10 cellular contexts compared by ENCODE assay signal in genomic region chr17:44599298-44600175, GRCh38. TPM values are rescaled to one million over a fixed set of nuclear protein-coding genes. Genes with fewer than 3 reads are reported as not detected.
DNase-seq lines count a peak whose midpoint lies in the region; ATAC-seq, FAIRE-seq and TF ChIP-seq lines count a peak whose summit lies in the region.
"Had no signal": no experiment of that assay in that cellular context is flagged by ENCODE, and none has a peak within 500 bp of the region (broad histone marks: within the 10 kb centered on the region; RNA-seq: fewer than 3 reads in every experiment).

No MANE protein-coding gene starts in this region.

- TF ChIP-seq CTCF in Panc1 (IDR thresholded peaks at IDR 0.05) (no peak), D721Med (IDR thresholded peaks at IDR 0.05; ENCODE audit: insufficient read depth, missing control alignments) (no peak)

- no peak for FAIRE-seq in D721Med (lab: Jason Lieb, UNC)

- DNase-seq in ELF-1 (ENCODE audit: low read depth, low spot score) (peak; percentile 86), Panc1 (ENCODE audit: low read depth, low spot score) (no peak), fibroblast of the conjunctiva (ENCODE audit: low read depth) (peak; percentile 98), renal cortical epithelial cell (ENCODE audit: low read depth) (peak; percentile 93), D721Med (ENCODE audit: insufficient read length, low spot score) (no peak), 8988T (no peak)
- no peak for DNase-seq in activated CD4-positive, alpha-beta T cell treated with anti-CD3 and anti-CD28 coated beads, Interleukin-2, amount 50 U/mL, for 48 hours

- peaks cover 2% of the 10 kb centered on the region; the same call in 1 of the 2 replicates for H3K4me1 ChIP-seq in Panc1 (ENCODE audit: control insufficient read depth, insufficient read depth, low read length)

- H3K27me3 ChIP-seq in Panc1 (ENCODE audit: control insufficient read depth, insufficient read depth, low read length) = no peaks in the 10 kb centered on the region

- H3K4me3 ChIP-seq in Panc1 (ENCODE audit: low read depth in 2 of 2, low read length in 2 of 2) = no peak overlapping the region

- POLR2A ChIA-PET in Panc1 (lab: Charles Lee) = no interaction called here

- ATAC-seq in Panc1 (peak; percentile 89), HG02840 (IDR thresholded peaks at IDR 0.05; ENCODE audit: low FRiP score, unreplicated experiment) (no peak)

- intact Hi-C loops in Panc1 (cut with micrococcal nuclease; ENCODE audit: unreplicated experiment) = no loop called here

- BruUV-seq in Panc1 (replicated peaks; lab: Mats Ljungman, UMichigan) = no TSS peak

- in situ Hi-C loops in Panc1 (cut with HindIII; ENCODE audit: low pct_unique_long_range_greater_than_20kb, low sequenced_read_pairs) = no loop called here

- H3K9me3 ChIP-seq in Panc1 (ENCODE audit: control insufficient read depth, insufficient read depth, low read depth, low read length) = no peaks in the 10 kb centered on the region

- H3K27ac ChIP-seq in Panc1 (ENCODE audit: low read length) = peak overlapping the region; percentile 39; the same call in 1 of the 2 replicates
- H3K27ac ChIP-seq: KMS-11 had no signal

- no peaks in the 10 kb centered on the region for H3K36me3 ChIP-seq in Panc1 (ENCODE audit: control insufficient read depth, insufficient read depth, low read length)

- CTCF ChIA-PET in Panc1 (lab: Charles Lee) = no interaction called here

RNA-seq across cellular contexts. Expression of gene FZD2, which starts 42.3 kb away (rescaled TPM):
- total RNA-seq in Panc1 (2021; ENCODE audit: unreplicated experiment) = 35.4 TPM
- 54.3 TPM for polyA plus RNA-seq in Panc1 (2012; ENCODE audit: insufficient read length)
- 1.6 and 19.9 TPM in 2 replicates for total RNA-seq in renal cortical epithelial cell

RNA-seq across cellular contexts. Expression of gene MEIOC, which starts 56.7 kb away (rescaled TPM):
- total RNA-seq in Panc1 (2021; ENCODE audit: unreplicated experiment) (0.82 TPM), renal cortical epithelial cell (1.0 and 1.5 TPM in 2 replicates)
- 0.33 TPM for polyA plus RNA-seq in Panc1 (2012; ENCODE audit: insufficient read length)
- total RNA-seq: lung microvascular endothelial cell had no signal

Comparison
In these comparisons a context has a peak if more than half of its experiments do, and no peak if none do; other contexts are left out.
1. DNase-seq: peak in ELF-1 (single experiment), fibroblast of the conjunctiva (single experiment) and renal cortical epithelial cell (single experiment); none in Panc1 (single experiment), D721Med (single experiment), activated CD4-positive, alpha-beta T cell treated with anti-CD3 and anti-CD28 coated beads, Interleukin-2, amount 50 U/mL, for 48 hours (0 of 2) and 8988T (single experiment).